8 cellular contexts compared by ENCODE assay signal in genomic region chrX:39613508-39613921, GRCh38.
DNase-seq lines count a peak whose midpoint lies in the region; ATAC-seq, FAIRE-seq and TF ChIP-seq lines count a peak whose summit lies in the region.

No MANE protein-coding gene starts in this region.

- peaks cover 17% of the 10 kb centered on the region for H3K36me3 Mint-ChIP-seq in activated naive CD8-positive, alpha-beta T cell treated with anti-CD3 and anti-CD28 coated beads for 36 hours

- FAIRE-seq in A549 (lab: Jason Lieb, UNC): no peak

- no peak for TF ChIP-seq POLR2A in A549 (IDR thresholded peaks at IDR 0.05; ENCODE audit: low read length)

- no peak for TF ChIP-seq CTCF in A549 (IDR thresholded peaks at IDR 0.05)

- TF ChIP-seq RAD21 in A549 (conservative IDR thresholded peaks at IDR 0.05 in 1 of 2, IDR thresholded peaks at IDR 0.05 in 1 of 2): no peak

- no peak overlapping the region for H3K27ac ChIP-seq in A549
- no peak overlapping the region for H3K27ac ChIP-seq in thymus (ENCODE audit: low read depth)

- WGBS in A549 (ENCODE audit: missing lambda C conversion rate): 3% methylated on average over 22 of the region's 29 CpGs
- WGBS in thymus: under 1% methylated on average over 29 of the region's 29 CpGs

- H3K4me3 ChIP-seq in A549 (peak overlapping the region; percentile 37), thymus (ENCODE audit: low read length) (peak overlapping the region; percentile 43)

- no peaks in the 10 kb centered on the region for H3K9me3 ChIP-seq in A549
- H3K9me3 ChIP-seq in thymus (ENCODE audit: control insufficient read depth): no peaks in the 10 kb centered on the region

- peak in 1 of 2 experiments; percentile 15 for DNase-seq in A549 (ENCODE audit: low read depth in 1 of 2, low spot score in 1 of 2)
- DNase-seq in NCI-H2196 (lab: John Stamatoyannopoulos, UW; ENCODE audit: unreplicated experiment): peak; percentile 59
- peak; percentile 22 for DNase-seq in activated naive CD8-positive, alpha-beta T cell treated with anti-CD3 and anti-CD28 coated beads for 36 hours
- peak; percentile 94 for DNase-seq in left kidney (ENCODE audit: low read depth, low spot score)
- no peak for DNase-seq in mesenteric fat pad (ENCODE audit: low spot score)
- no peak for DNase-seq in NCI-H187 (lab: John Stamatoyannopoulos, UW)

- peak overlapping the region; percentile 83 for H3K4me2 ChIP-seq in A549

- CTCF ChIA-PET in A549 (lab: Yijun Ruan, JAX): no interaction called here

- H3K4me1 Mint-ChIP-seq in activated naive CD8-positive, alpha-beta T cell treated with anti-CD3 and anti-CD28 coated beads for 36 hours: peaks cover 31% of the 10 kb centered on the region

- H3K27me3 ChIP-seq in thymus (ENCODE audit: control insufficient read depth, insufficient read depth): no peaks in the 10 kb centered on the region

- POLR2A ChIA-PET in A549 (lab: Yijun Ruan, JAX): no interaction called here

- H3K27ac Mint-ChIP-seq in activated naive CD8-positive, alpha-beta T cell treated with anti-CD3 and anti-CD28 coated beads for 36 hours: peak overlapping the region; percentile 98

- no peak for TF ChIP-seq EP300 in A549 (IDR thresholded peaks at IDR 0.05)

- H3K27me3 Mint-ChIP-seq in activated naive CD8-positive, alpha-beta T cell treated with anti-CD3 and anti-CD28 coated beads for 36 hours: no peaks in the 10 kb centered on the region

- H3K36me3 ChIP-seq in thymus (ENCODE audit: control insufficient read depth, insufficient read depth): no peaks in the 10 kb centered on the region

- peak overlapping the region; percentile 81 for H3K4me3 Mint-ChIP-seq in activated naive CD8-positive, alpha-beta T cell treated with anti-CD3 and anti-CD28 coated beads for 36 hours

- peaks cover 9% of the 10 kb centered on the region for H3K9me3 Mint-ChIP-seq in activated naive CD8-positive, alpha-beta T cell treated with anti-CD3 and anti-CD28 coated beads for 36 hours

- H3K4me1 ChIP-seq in A549 (peaks cover 16% of the 10 kb centered on the region; the same call in 1 of the 3 replicates), thymus (ENCODE audit: control insufficient read depth, insufficient read depth, low read length) (peaks cover 6% of the 10 kb centered on the region)

- peak; percentile 30 to 51; a peak in 4 of 6 replicates for ATAC-seq in A549
- ATAC-seq in GM19035 (IDR thresholded peaks at IDR 0.05; ENCODE audit: unreplicated experiment): peak; percentile 39

TF ChIP-seq in A549, 52 proteins besides CTCF, POLR2A, EP300 and RAD21:
- TF ChIP-seq HMGXB4 (CRISPR knock-in tag; IDR thresholded peaks at IDR 0.05; ENCODE audit: borderline replicate concordance) (no peak), KDM1A (IDR thresholded peaks at IDR 0.05; ENCODE audit: low read depth) (no peak), MAFK (IDR thresholded peaks at IDR 0.05; ENCODE audit: partially characterized antibody) (no peak), FOXS1 (CRISPR knock-in tag; IDR thresholded peaks at IDR 0.05) (no peak), FOSB (CRISPR knock-in tag; IDR thresholded peaks at IDR 0.05) (no peak), SREBF2 (IDR thresholded peaks at IDR 0.05) (no peak), FOSL2 (IDR thresholded peaks at IDR 0.05) (no peak), FOSL2 (CRISPR knock-in tag; IDR thresholded peaks at IDR 0.05) (no peak), HDAC2 (IDR thresholded peaks at IDR 0.05) (no peak), RCOR1 (IDR thresholded peaks at IDR 0.05; ENCODE audit: low read depth, low read length) (no peak), JUN (IDR thresholded peaks at IDR 0.05) (no peak), HEYL (CRISPR knock-in tag; IDR thresholded peaks at IDR 0.05) (no peak), ZFP36 (IDR thresholded peaks at IDR 0.05; ENCODE audit: borderline replicate concordance, partially characterized antibody) (no peak), BHLHE40 (IDR thresholded peaks at IDR 0.05; ENCODE audit: low read depth, low read length) (no peak), EHMT2 (IDR thresholded peaks at IDR 0.05; ENCODE audit: low read depth) (no peak), JUNB (IDR thresholded peaks at IDR 0.05) (no peak), NFE2L2 (conservative IDR thresholded peaks at IDR 0.05; ENCODE audit: low read length) (no peak), HOXB5 (CRISPR knock-in tag; IDR thresholded peaks at IDR 0.05) (no peak)
- TF ChIP-seq, protein P1, sequence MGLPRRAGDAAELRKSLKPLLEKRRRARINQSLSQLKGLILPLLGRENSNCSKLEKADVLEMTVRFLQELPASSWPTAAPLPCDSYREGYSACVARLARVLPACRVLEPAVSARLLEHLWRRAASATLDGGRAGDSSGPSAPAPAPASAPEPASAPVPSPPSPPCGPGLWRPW (IDR thresholded peaks at IDR 0.05): no peak
TF ChIP-seq in A549: peak in this region for 0.

Comparison
In these comparisons a context has a peak if more than half of its experiments do, and no peak if none do; other contexts are left out.
1. DNase-seq: peak in NCI-H2196 (single experiment), activated naive CD8-positive, alpha-beta T cell treated with anti-CD3 and anti-CD28 coated beads for 36 hours (single experiment) and left kidney (single experiment); none in mesenteric fat pad (single experiment) and NCI-H187 (0 of 2).